8 cellular contexts compared by ENCODE assay signal in genomic region chr6:63571883-63572732, GRCh38. TPM values are rescaled to one million over a fixed set of nuclear protein-coding genes. Genes with fewer than 3 reads are reported as not detected.
DNase-seq lines count a peak whose midpoint lies in the region; ATAC-seq, FAIRE-seq and TF ChIP-seq lines count a peak whose summit lies in the region.

TSS of gene LOC128125822 (plus strand) at chr6:63572480.
TSS of gene PTP4A1 (plus strand) at chr6:63572480. CDS start at chr6:63576881, 4,401 bp downstream.

- H4K20me1 ChIP-seq in OCI-LY7 (ENCODE audit: insufficient read depth, low read length): peaks cover 30% of the 10 kb centered on the region

- H3K36me3 ChIP-seq in OCI-LY7 (ENCODE audit: insufficient read depth, low read length): peaks cover 29% of the 10 kb centered on the region

- peaks cover 6% of the 10 kb centered on the region for H3K27me3 ChIP-seq in mononuclear cell (ENCODE audit: insufficient read depth, low read length)

- H2AFZ ChIP-seq in OCI-LY7 (ENCODE audit: low read length): peak within 1 kb of the TSS; percentile 91; the same call in 1 of the 2 replicates

- no peak for FAIRE-seq in D721Med (lab: Jason Lieb, UNC)

- H3K9me2 ChIP-seq in OCI-LY7 (ENCODE audit: insufficient read depth, low read length): no peaks in the 10 kb centered on the region

- H3K27ac ChIP-seq in OCI-LY7 (ENCODE audit: low read depth, low read length, poor library complexity, severe bottlenecking): peak within 1 kb of the TSS; percentile 76

- H3K4me3 ChIP-seq in OCI-LY7 (ENCODE audit: low read depth, low read length, poor library complexity, severe bottlenecking) (peak within 1 kb of the TSS; percentile 85), epithelial cell of esophagus (ENCODE audit: low read length) (peak within 1 kb of the TSS; percentile 92), mononuclear cell (ENCODE audit: low read length) (peak within 1 kb of the TSS; percentile 76)

- peak; percentile 92 for ATAC-seq in GM21526 (IDR thresholded peaks at IDR 0.05; ENCODE audit: low FRiP score, unreplicated experiment)

- H3K4me2 ChIP-seq in OCI-LY7 (ENCODE audit: low read length): peak within 1 kb of the TSS; percentile 84

- intact Hi-C loops in OCI-LY7 (cut with micrococcal nuclease; ENCODE audit: unreplicated experiment): loop anchor here (1.0 to 5.0 kb wide), 5 partner anchors 53 to 219 kb away; no protein-coding TSS in a partner anchor

- CTCF ChIA-PET in OCI-LY7 (lab: Charles Lee; ENCODE audit: unreplicated experiment): no interaction called here

- H3K79me2 ChIP-seq in OCI-LY7 (ENCODE audit: insufficient read depth, low read depth, low read length): peaks cover 47% of the 10 kb centered on the region

- no TSS peak for BruUV-seq in OCI-LY7 (replicated peaks; lab: Mats Ljungman, UMichigan)

- peak; percentile 53 for DNase-seq in D721Med (ENCODE audit: insufficient read length, low spot score)
- peak; percentile 75 for DNase-seq in HuH-7.5 (ENCODE audit: low spot score)
- peak; percentile 99 for DNase-seq in OCI-LY7 (ENCODE audit: low spot score)
- peak; percentile 96 for DNase-seq in activated T-cell treated with anti-CD3 and anti-CD28 coated beads for 24 hours (ENCODE audit: low read depth)
- peak; percentile 98 for DNase-seq in epithelial cell of esophagus (ENCODE audit: low read depth)
- DNase-seq in stimulated activated CD8-positive, alpha-beta memory T cell treated with anti-CD3 and anti-CD28 coated beads, Interleukin-4, amount 100 ng/mL, for 1 hour (ENCODE audit: low read depth in 2 of 2, low spot score in 1 of 2): peak; percentile 91 to 94

- POLR2A ChIA-PET in OCI-LY7 (lab: Charles Lee): no interaction called here

- H3K9me3 ChIP-seq in OCI-LY7 (ENCODE audit: low read length) (peaks cover 6% of the 10 kb centered on the region; the same call in 1 of the 2 replicates), mononuclear cell (ENCODE audit: low read depth, low read length) (no peaks in the 10 kb centered on the region)

- no peak for TF ChIP-seq CTCF in D721Med (IDR thresholded peaks at IDR 0.05; ENCODE audit: insufficient read depth, missing control alignments)
- no peak for TF ChIP-seq CTCF in OCI-LY7 (conservative IDR thresholded peaks at IDR 0.05; ENCODE audit: low read length)
- TF ChIP-seq CTCF in epithelial cell of esophagus (IDR thresholded peaks at IDR 0.05; ENCODE audit: insufficient read depth, low read depth, low read length, missing control alignments): no peak

- peaks cover 23% of the 10 kb centered on the region for H3K4me1 ChIP-seq in OCI-LY7 (ENCODE audit: insufficient read depth, low read length, poor library complexity, severe bottlenecking)
- H3K4me1 ChIP-seq in mononuclear cell (ENCODE audit: insufficient read depth, low read length): peaks cover 17% of the 10 kb centered on the region

RNA-seq across cellular contexts. Expression of gene PTP4A1, which starts in this region (rescaled TPM):
- total RNA-seq in OCI-LY7 (2014; rRNA removed; shearing (Covaris generic)): 20.9 and 21.2 TPM in 2 replicates
- 74.7 and 76.0 TPM in 2 replicates for total RNA-seq in OCI-LY7 (2022)
- total RNA-seq in mononuclear cell: 82.1 TPM

Comparison
In these comparisons a context has a peak if more than half of its experiments do, and no peak if none do; other contexts are left out.
1. Peak in every context shown above with its lines: DNase-seq, ATAC-seq, H3K4me3 ChIP-seq and H3K27ac ChIP-seq.